Comparison of ENCODE assay signal across 1 cellular context in genomic region chr2:121755237-121756111, GRCh38.
TF ChIP-seq lines count a peak whose summit lies in the region.

Gene TSN, plus strand, starts transcription at chr2:121755651. Its CDS starts 129 bp downstream, at chr2:121755780.

TF ChIP-seq in HepG2, 621 proteins besides CTCF, POLR2A, EP300 and RAD21 (continued from another document and continues in another):
- peak; percentile 97 for TF ChIP-seq TFDP1 (CRISPR knock-in tag; IDR thresholded peaks at IDR 0.05; ENCODE audit: borderline replicate concordance)
- TF ChIP-seq IRF1 (CRISPR knock-in tag; IDR thresholded peaks at IDR 0.05; ENCODE audit: low read depth) = no peak
- no peak for TF ChIP-seq ZNF337 (CRISPR knock-in tag; IDR thresholded peaks at IDR 0.05; ENCODE audit: borderline replicate concordance, low read depth)
- TF ChIP-seq MTA1 (CRISPR knock-in tag; IDR thresholded peaks at IDR 0.05; ENCODE audit: borderline replicate concordance) = peak; percentile 86
- TF ChIP-seq ZSCAN22 (CRISPR knock-in tag; IDR thresholded peaks at IDR 0.05) = no peak
- TF ChIP-seq SP4 (CRISPR knock-in tag; IDR thresholded peaks at IDR 0.05) = peak; percentile 99
- peak; percentile 40 for TF ChIP-seq PTBP1 (IDR thresholded peaks at IDR 0.05; ENCODE audit: low read depth, low read length, poor library complexity, severe bottlenecking)
- peak; percentile 65 for TF ChIP-seq BHLHE40 (IDR thresholded peaks at IDR 0.05; ENCODE audit: low read length)
- peak; percentile 73; the same call in 1 of the 2 replicates for TF ChIP-seq SATB2 (CRISPR knock-in tag; IDR thresholded peaks at IDR 0.05)
- peak; percentile 97; the same call in 1 of the 2 replicates for TF ChIP-seq ZSCAN21 (CRISPR knock-in tag; IDR thresholded peaks at IDR 0.05; ENCODE audit: borderline replicate concordance)
- TF ChIP-seq ISL2 (CRISPR knock-in tag; IDR thresholded peaks at IDR 0.05) = peak; percentile 89
- TF ChIP-seq IKZF1 (IDR thresholded peaks at IDR 0.05) = no peak
- TF ChIP-seq DNMT3B (CRISPR knock-in tag; conservative IDR thresholded peaks at IDR 0.05) = no peak
- 0 out of 2 replicates have a peak, but pooled peaks have one; percentile 72 for TF ChIP-seq SMAD9 (CRISPR knock-in tag; IDR thresholded peaks at IDR 0.05)
- peak; percentile 86 for TF ChIP-seq HNRNPK (IDR thresholded peaks at IDR 0.05; ENCODE audit: low read depth, low read length, poor library complexity, severe bottlenecking)
- TF ChIP-seq FOXK2 (IDR thresholded peaks at IDR 0.05) = peak; percentile 75
- TF ChIP-seq ZFP36 (IDR thresholded peaks at IDR 0.05; ENCODE audit: borderline replicate concordance, low read depth, low read length, partially characterized antibody) = no peak
- peak; percentile 97 for TF ChIP-seq SP5 (CRISPR knock-in tag; IDR thresholded peaks at IDR 0.05; ENCODE audit: borderline replicate concordance, low read depth)
- no peak for TF ChIP-seq ZNF83 (CRISPR knock-in tag; IDR thresholded peaks at IDR 0.05; ENCODE audit: borderline replicate concordance)
- peak; percentile 93 for TF ChIP-seq EEA1 (CRISPR knock-in tag; IDR thresholded peaks at IDR 0.05; ENCODE audit: borderline replicate concordance)
- peak; percentile 96 for TF ChIP-seq NFKB2 (CRISPR knock-in tag; IDR thresholded peaks at IDR 0.05; ENCODE audit: borderline replicate concordance)
- 0 out of 2 replicates have a peak, but pooled peaks have one; percentile 80 for TF ChIP-seq ZNF569 (CRISPR knock-in tag; IDR thresholded peaks at IDR 0.05; ENCODE audit: borderline replicate concordance)
- peak; percentile 83 for TF ChIP-seq SKI (IDR thresholded peaks at IDR 0.05; ENCODE audit: partially characterized antibody)
- peak; percentile 61; the same call in 1 of the 2 replicates for TF ChIP-seq ZMYM3 (CRISPR knock-in tag; IDR thresholded peaks at IDR 0.05)
- peak; percentile 94 for TF ChIP-seq ZNF883 (CRISPR knock-in tag; IDR thresholded peaks at IDR 0.05; ENCODE audit: not compliant biosample characterization)
- TF ChIP-seq, protein P1, sequence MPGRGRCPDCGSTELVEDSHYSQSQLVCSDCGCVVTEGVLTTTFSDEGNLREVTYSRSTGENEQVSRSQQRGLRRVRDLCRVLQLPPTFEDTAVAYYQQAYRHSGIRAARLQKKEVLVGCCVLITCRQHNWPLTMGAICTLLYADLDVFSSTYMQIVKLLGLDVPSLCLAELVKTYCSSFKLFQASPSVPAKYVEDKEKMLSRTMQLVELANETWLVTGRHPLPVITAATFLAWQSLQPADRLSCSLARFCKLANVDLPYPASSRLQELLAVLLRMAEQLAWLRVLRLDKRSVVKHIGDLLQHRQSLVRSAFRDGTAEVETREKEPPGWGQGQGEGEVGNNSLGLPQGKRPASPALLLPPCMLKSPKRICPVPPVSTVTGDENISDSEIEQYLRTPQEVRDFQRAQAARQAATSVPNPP (CRISPR knock-in tag; IDR thresholded peaks at IDR 0.05) = peak; percentile 48; the same call in 1 of the 2 replicates
- peak; percentile 88; the same call in 1 of the 2 replicates for TF ChIP-seq ZNF710 (CRISPR knock-in tag; IDR thresholded peaks at IDR 0.05; ENCODE audit: borderline replicate concordance)
- peak; percentile 81 for TF ChIP-seq ZNF564 (CRISPR knock-in tag; IDR thresholded peaks at IDR 0.05)
- TF ChIP-seq GMEB1 (CRISPR knock-in tag; IDR thresholded peaks at IDR 0.05; ENCODE audit: borderline replicate concordance) = peak; percentile 98
- TF ChIP-seq PHF20 (CRISPR knock-in tag; IDR thresholded peaks at IDR 0.05) = peak; percentile 100
- 0 out of 2 replicates have a peak, but pooled peaks have one; percentile 45 for TF ChIP-seq ZNF597 (CRISPR knock-in tag; IDR thresholded peaks at IDR 0.05)
- TF ChIP-seq ZNF12 (CRISPR knock-in tag; IDR thresholded peaks at IDR 0.05) = no peak
- TF ChIP-seq ZNF788 (CRISPR knock-in tag; IDR thresholded peaks at IDR 0.05; ENCODE audit: borderline replicate concordance) = peak; percentile 96; the same call in 1 of the 2 replicates
- peak; percentile 98 for TF ChIP-seq SIN3A (IDR thresholded peaks at IDR 0.05; ENCODE audit: borderline replicate concordance, low read depth, low read length)
- TF ChIP-seq SIX1 (CRISPR knock-in tag; IDR thresholded peaks at IDR 0.05; ENCODE audit: borderline replicate concordance) = peak; percentile 55; the same call in 1 of the 2 replicates
- peak; percentile 57; the same call in 1 of the 2 replicates for TF ChIP-seq SIX4 (CRISPR knock-in tag; IDR thresholded peaks at IDR 0.05)
- TF ChIP-seq ATF7-NPFF (CRISPR knock-in tag; IDR thresholded peaks at IDR 0.05; ENCODE audit: low read depth) = peak; percentile 94
- TF ChIP-seq ZNF513 (CRISPR knock-in tag; conservative IDR thresholded peaks at IDR 0.05) = no peak
- no peak for TF ChIP-seq MLLT10 (CRISPR knock-in tag; IDR thresholded peaks at IDR 0.05)
- TF ChIP-seq ZSCAN30 (CRISPR knock-in tag; IDR thresholded peaks at IDR 0.05) = no peak
- TF ChIP-seq AGO1 (IDR thresholded peaks at IDR 0.05; ENCODE audit: low read depth, low read length, poor library complexity, severe bottlenecking) = peak; percentile 77
- no peak for TF ChIP-seq ZNF296 (CRISPR knock-in tag; conservative IDR thresholded peaks at IDR 0.05)
- TF ChIP-seq ZNF550 (CRISPR knock-in tag; IDR thresholded peaks at IDR 0.05; ENCODE audit: borderline replicate concordance) = peak; percentile 97
- TF ChIP-seq ZNF841 (CRISPR knock-in tag; IDR thresholded peaks at IDR 0.05; ENCODE audit: borderline replicate concordance) = no peak; the same call in 1 of the 2 replicates
- no peak for TF ChIP-seq FOSL1 (CRISPR knock-in tag; IDR thresholded peaks at IDR 0.05; ENCODE audit: borderline replicate concordance)
- TF ChIP-seq JUNB (CRISPR knock-in tag; IDR thresholded peaks at IDR 0.05; ENCODE audit: borderline replicate concordance) = 0 out of 2 replicates have a peak, but pooled peaks have one; percentile 4
- 0 out of 2 replicates have a peak, but pooled peaks have one; percentile 33 for TF ChIP-seq AFF4 (CRISPR knock-in tag; IDR thresholded peaks at IDR 0.05)
- TF ChIP-seq HMG20B (CRISPR knock-in tag; conservative IDR thresholded peaks at IDR 0.05) = 0 out of 2 replicates have a peak, but pooled peaks have one; percentile 23
- no peak for TF ChIP-seq ZNF431 (CRISPR knock-in tag; IDR thresholded peaks at IDR 0.05; ENCODE audit: borderline replicate concordance, low read depth)
- no peak for TF ChIP-seq TERF1 (CRISPR knock-in tag; IDR thresholded peaks at IDR 0.05)
- TF ChIP-seq ZBTB34 (CRISPR knock-in tag; IDR thresholded peaks at IDR 0.05) = no peak
- TF ChIP-seq XBP1 (CRISPR knock-in tag; IDR thresholded peaks at IDR 0.05) = no peak
- peak; percentile 39; the same call in 1 of the 2 replicates for TF ChIP-seq ZNF317 (CRISPR knock-in tag; IDR thresholded peaks at IDR 0.05)
